ENCODE assay signal across 8 cellular contexts in the genomic region with DNA sequence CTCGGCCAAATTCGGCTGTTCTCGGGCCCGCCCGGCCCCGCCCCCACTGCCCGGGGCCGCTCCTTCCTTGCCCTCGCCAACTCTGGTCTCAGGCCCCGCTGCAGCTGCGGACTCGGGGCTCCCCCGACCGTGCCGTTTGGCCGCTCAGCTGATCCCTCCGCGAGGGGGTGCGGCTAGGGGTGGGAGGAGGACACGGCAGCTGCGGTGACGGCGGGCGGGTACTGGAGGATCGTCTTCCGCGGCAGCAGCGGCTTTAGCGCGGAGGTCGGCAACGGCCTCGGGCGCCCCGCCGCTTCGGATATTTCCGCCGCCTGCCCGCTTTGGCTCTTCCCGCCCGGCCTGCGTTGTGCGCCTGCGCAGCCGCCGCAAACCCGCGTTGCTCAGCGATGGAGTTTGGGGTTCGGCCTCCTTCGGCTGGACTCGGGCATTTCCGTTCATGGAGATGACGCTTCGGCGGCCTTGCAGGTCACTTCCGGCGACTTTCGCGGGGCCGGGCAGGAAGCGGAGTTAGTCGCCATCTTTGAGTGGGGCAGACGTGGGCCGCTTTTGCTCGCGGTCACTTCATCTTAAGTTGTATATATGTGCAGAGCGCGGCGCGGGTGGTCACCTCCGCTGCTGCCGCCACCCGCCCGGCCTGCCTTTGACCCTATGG. TPM values are rescaled to one million over a fixed set of nuclear protein-coding genes. Genes with fewer than 3 reads are reported as not detected.
DNase-seq lines count a peak whose midpoint lies in the region; ATAC-seq and TF ChIP-seq lines count a peak whose summit lies in the region.

No MANE protein-coding gene starts in this region.

- peak overlapping the region; percentile 96 for H3K9ac ChIP-seq in muscle layer of colon (ENCODE audit: low read length)

- peak; percentile 43 for ATAC-seq in GM19467 (IDR thresholded peaks at IDR 0.05; ENCODE audit: unreplicated experiment)

- H3K36me3 ChIP-seq in BE2C: peaks cover 15% of the 10 kb centered on the region
- H3K36me3 ChIP-seq in muscle layer of colon (ENCODE audit: insufficient read depth, low read length): peaks cover 12% of the 10 kb centered on the region

- TF ChIP-seq CTCF in BE2C (IDR thresholded peaks at IDR 0.05; ENCODE audit: low read depth, low read length) (no peak), epithelial cell of esophagus (IDR thresholded peaks at IDR 0.05; ENCODE audit: insufficient read depth, low read depth, low read length, missing control alignments) (no peak)

- peaks cover 11% of the 10 kb centered on the region for H3K4me1 ChIP-seq in BE2C
- peaks cover 64% of the 10 kb centered on the region for H3K4me1 ChIP-seq in muscle layer of colon (ENCODE audit: insufficient read depth, low read length)

- H3K4me3 ChIP-seq in BE2C (ENCODE audit: low read depth, low read length) (peak overlapping the region; percentile 82), epithelial cell of esophagus (ENCODE audit: low read length) (peak overlapping the region; percentile 87), muscle layer of colon (ENCODE audit: low read depth in 1 of 2, low read length in 2 of 2) (peak overlapping the region; percentile 73 to 95)

- H3K9me3 ChIP-seq in BE2C: no peaks in the 10 kb centered on the region
- H3K9me3 ChIP-seq in muscle layer of colon (ENCODE audit: low read length): no peaks in the 10 kb centered on the region

- H3K27me3 ChIP-seq in BE2C (peaks cover 4% of the 10 kb centered on the region; the same call in 1 of the 2 replicates), muscle layer of colon (ENCODE audit: control insufficient read depth in 1 of 2, insufficient read depth in 2 of 2, low read length in 2 of 2) (no peaks in the 10 kb centered on the region)

- peak overlapping the region; percentile 93 for H3K27ac ChIP-seq in muscle layer of colon (ENCODE audit: low read depth, low read length)

- peak; percentile 100 for DNase-seq in BE2C
- DNase-seq in HS-5 (ENCODE audit: low read depth): peak; percentile 69
- peak; percentile 100 for DNase-seq in activated CD8-positive, alpha-beta memory T cell treated with anti-CD3 and anti-CD28 coated beads for 24 hours
- DNase-seq in epithelial cell of esophagus (ENCODE audit: low read depth): peak; percentile 99
- DNase-seq in stimulated activated CD8-positive, alpha-beta memory T cell treated with anti-CD3 and anti-CD28 coated beads, Interleukin-7, amount 100 ng/mL, for 4 hours (ENCODE audit: low read depth in 2 of 2): peak; percentile 97 to 99
- DNase-seq in NCI-H345 (lab: John Stamatoyannopoulos, UW): no peak

RNA-seq across cellular contexts. Expression of gene UBE2M, which starts 0.3 kb away (rescaled TPM):
- 219 TPM for polyA plus RNA-seq in BE2C (2012; ENCODE audit: insufficient read depth, insufficient read length, low read depth)

RNA-seq across cellular contexts. Expression of gene CHMP2A, which starts 3.8 kb away (rescaled TPM):
- 355 TPM for polyA plus RNA-seq in BE2C (2012; ENCODE audit: insufficient read depth, insufficient read length, low read depth)

RNA-seq across cellular contexts. Expression of gene MZF1, which starts 14.4 kb away (rescaled TPM):
- 49.9 TPM for polyA plus RNA-seq in BE2C (2012; ENCODE audit: insufficient read depth, insufficient read length, low read depth)

RNA-seq across cellular contexts. Expression of gene TRIM28, which starts 14.9 kb away (rescaled TPM):
- polyA plus RNA-seq in BE2C (2012; ENCODE audit: insufficient read depth, insufficient read length, low read depth): 511 TPM

RNA-seq across cellular contexts. Expression of gene ZBTB45, which starts 39.1 kb away (rescaled TPM):
- polyA plus RNA-seq in BE2C (2012; ENCODE audit: insufficient read depth, insufficient read length, low read depth): 31.4 TPM
